In genomic region chr18:35477974-35478373, GRCh38 we compare ENCODE assay signal across 2 cellular contexts.
TF ChIP-seq lines count a peak whose summit lies in the region.

No MANE protein-coding gene starts in this region.

TF ChIP-seq in endothelial cell of umbilical vein, 7 proteins besides CTCF, POLR2A, EP300 and RAD21:
- no peak for TF ChIP-seq FOS (IDR thresholded peaks at IDR 0.05; ENCODE audit: borderline replicate concordance, insufficient read depth, low read length)
- no peak for TF ChIP-seq GATA2 (IDR thresholded peaks at IDR 0.05; ENCODE audit: insufficient read depth, insufficient read length, low read depth, low read length)
- no peak for TF ChIP-seq POLR2AphosphoS5 (IDR thresholded peaks at IDR 0.05; ENCODE audit: insufficient read depth, low read depth, low read length)

TF ChIP-seq in SK-N-SH, 30 proteins besides CTCF, POLR2A, EP300 and RAD21:
- no peak for TF ChIP-seq POLR2AphosphoS5 (IDR thresholded peaks at IDR 0.05; ENCODE audit: low read depth, low read length)
- TF ChIP-seq ELF1 (IDR thresholded peaks at IDR 0.05): no peak
- TF ChIP-seq RCOR1 (IDR thresholded peaks at IDR 0.05; ENCODE audit: low read length): no peak
- TF ChIP-seq SMC3 (IDR thresholded peaks at IDR 0.05; ENCODE audit: low read depth, low read length): no peak
- TF ChIP-seq GABPA (IDR thresholded peaks at IDR 0.05; ENCODE audit: low read depth): no peak
- no peak for TF ChIP-seq TEAD4 (IDR thresholded peaks at IDR 0.05; ENCODE audit: borderline replicate concordance, insufficient read depth)
- no peak for TF ChIP-seq MAX (IDR thresholded peaks at IDR 0.05; ENCODE audit: low read depth)
- no peak for TF ChIP-seq FOXM1 (IDR thresholded peaks at IDR 0.05; ENCODE audit: low read depth)
- TF ChIP-seq JUND (IDR thresholded peaks at IDR 0.05): no peak
- TF ChIP-seq TCF12 (IDR thresholded peaks at IDR 0.05): no peak
TF ChIP-seq in SK-N-SH: peak in this region for 0.
